7 cellular contexts compared by ENCODE assay signal in the genomic region with DNA sequence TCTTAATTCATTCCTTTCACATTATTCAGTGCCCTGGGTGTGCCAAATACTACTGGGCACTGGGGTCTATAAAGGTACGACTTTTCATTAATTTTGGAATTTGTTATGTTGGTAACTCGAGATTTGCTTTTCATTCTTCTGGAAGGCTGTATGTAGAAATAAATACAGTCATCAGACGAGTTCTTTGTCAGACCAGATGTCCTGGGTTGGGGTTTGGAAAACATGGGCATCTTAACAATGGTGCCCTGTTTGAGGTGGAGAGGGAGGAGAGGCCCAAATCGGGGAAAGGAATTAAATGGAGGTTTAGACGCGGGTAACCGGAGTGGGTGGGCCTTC. TPM values are rescaled to one million over a fixed set of nuclear protein-coding genes. Genes with fewer than 3 reads are reported as not detected.
DNase-seq lines count a peak whose midpoint lies in the region; ATAC-seq and TF ChIP-seq lines count a peak whose summit lies in the region.

No MANE protein-coding gene starts in this region.

- H3K4me1 Mint-ChIP-seq in HFFc6 (ENCODE audit: low read depth): peaks cover 44% of the 10 kb centered on the region
- H3K4me1 Mint-ChIP-seq in activated naive CD8-positive, alpha-beta T cell (ENCODE audit: low read depth): peaks cover 14% of the 10 kb centered on the region
- H3K4me1 Mint-ChIP-seq in stimulated activated naive B cell treated with anti-CD40 and anti-IgM and Interleukin-4, amounts not matched to agents 10 μg/mL and 1 μg/mL and 100 μg/mL, for 72 hours: peaks cover 13 to 19% of the 10 kb centered on the region in 2 donors

- no peak for ATAC-seq in stimulated activated naive B cell treated with anti-CD40 and anti-IgM and Interleukin-4, amounts not matched to agents 10 μg/mL and 1 μg/mL and 100 μg/mL, for 72 hours (replicated peaks)

- peak overlapping the region; percentile 20; the same call in 1 of the 2 replicates for H3K27ac Mint-ChIP-seq in HFFc6
- peak overlapping the region; percentile 69 for H3K27ac Mint-ChIP-seq in activated naive CD8-positive, alpha-beta T cell
- H3K27ac Mint-ChIP-seq in stimulated activated naive B cell treated with anti-CD40 and anti-IgM and Interleukin-4, amounts not matched to agents 10 μg/mL and 1 μg/mL and 100 μg/mL, for 72 hours: peak overlapping the region; percentile 92

- H3K36me3 Mint-ChIP-seq in HFFc6 (ENCODE audit: low read depth): no peaks in the 10 kb centered on the region
- no peaks in the 10 kb centered on the region for H3K36me3 Mint-ChIP-seq in activated naive CD8-positive, alpha-beta T cell
- H3K36me3 Mint-ChIP-seq in stimulated activated naive B cell treated with anti-CD40 and anti-IgM and Interleukin-4, amounts not matched to agents 10 μg/mL and 1 μg/mL and 100 μg/mL, for 72 hours: no peaks in the 10 kb centered on the region

- H3K27me3 Mint-ChIP-seq in HFFc6 (ENCODE audit: insufficient read depth): no peaks in the 10 kb centered on the region; the same call in 1 of the 2 replicates
- H3K27me3 Mint-ChIP-seq in activated naive CD8-positive, alpha-beta T cell: peaks cover 3% of the 10 kb centered on the region
- peaks cover 2 to 11% of the 10 kb centered on the region in 2 donors for H3K27me3 Mint-ChIP-seq in stimulated activated naive B cell treated with anti-CD40 and anti-IgM and Interleukin-4, amounts not matched to agents 10 μg/mL and 1 μg/mL and 100 μg/mL, for 72 hours

- H3K4me3 Mint-ChIP-seq in HFFc6: peak overlapping the region; percentile 94
- peak overlapping the region; percentile 97 for H3K4me3 Mint-ChIP-seq in activated naive CD8-positive, alpha-beta T cell
- peak overlapping the region; percentile 95 to 96 for H3K4me3 Mint-ChIP-seq in stimulated activated naive B cell treated with anti-CD40 and anti-IgM and Interleukin-4, amounts not matched to agents 10 μg/mL and 1 μg/mL and 100 μg/mL, for 72 hours

- no peaks in the 10 kb centered on the region for H3K9me3 Mint-ChIP-seq in HFFc6
- no peaks in the 10 kb centered on the region for H3K9me3 Mint-ChIP-seq in activated naive CD8-positive, alpha-beta T cell (ENCODE audit: low read depth)
- H3K9me3 Mint-ChIP-seq in stimulated activated naive B cell treated with anti-CD40 and anti-IgM and Interleukin-4, amounts not matched to agents 10 μg/mL and 1 μg/mL and 100 μg/mL, for 72 hours: no peaks in the 10 kb centered on the region

- DNase-seq in HFFc6 (no peak), inferior parietal cortex (ENCODE audit: extremely low spot score) (peak; percentile 52), EL (no peak), SW 1271 (lab: John Stamatoyannopoulos, UW) (no peak)
- DNase-seq in stimulated activated naive B cell treated with anti-CD40 and anti-IgM and Interleukin-4, amounts not matched to agents 10 μg/mL and 1 μg/mL and 100 μg/mL, for 72 hours: no peak
- no peak for DNase-seq in central memory CD4-positive, alpha-beta T cell

- no peak for TF ChIP-seq CTCF in HFFc6 (IDR thresholded peaks at IDR 0.05)

RNA-seq across cellular contexts. Expression of a gene that starts 0.7 kb away (rescaled TPM):
- 10 to 100 TPM; 13.2 to 20.6 (median 17.7) TPM for total RNA-seq in HFFc6 (2021; fragmentation: NEBNext Ultra II Directional; extraction: Animal tissue kit (Norgen Biotek cat#: 25700))

Comparison
In these comparisons a context has a peak if more than half of its experiments do, and no peak if none do; other contexts are left out.
1. H3K27ac Mint-ChIP-seq: peak in every context shown above with its lines; median percentile 92 in stimulated activated naive B cell treated with anti-CD40 and anti-IgM and Interleukin-4, amounts not matched to agents 10 μg/mL and 1 μg/mL and 100 μg/mL, for 72 hours; 69 in activated naive CD8-positive, alpha-beta T cell; 20 in HFFc6.